In the genomic region with DNA sequence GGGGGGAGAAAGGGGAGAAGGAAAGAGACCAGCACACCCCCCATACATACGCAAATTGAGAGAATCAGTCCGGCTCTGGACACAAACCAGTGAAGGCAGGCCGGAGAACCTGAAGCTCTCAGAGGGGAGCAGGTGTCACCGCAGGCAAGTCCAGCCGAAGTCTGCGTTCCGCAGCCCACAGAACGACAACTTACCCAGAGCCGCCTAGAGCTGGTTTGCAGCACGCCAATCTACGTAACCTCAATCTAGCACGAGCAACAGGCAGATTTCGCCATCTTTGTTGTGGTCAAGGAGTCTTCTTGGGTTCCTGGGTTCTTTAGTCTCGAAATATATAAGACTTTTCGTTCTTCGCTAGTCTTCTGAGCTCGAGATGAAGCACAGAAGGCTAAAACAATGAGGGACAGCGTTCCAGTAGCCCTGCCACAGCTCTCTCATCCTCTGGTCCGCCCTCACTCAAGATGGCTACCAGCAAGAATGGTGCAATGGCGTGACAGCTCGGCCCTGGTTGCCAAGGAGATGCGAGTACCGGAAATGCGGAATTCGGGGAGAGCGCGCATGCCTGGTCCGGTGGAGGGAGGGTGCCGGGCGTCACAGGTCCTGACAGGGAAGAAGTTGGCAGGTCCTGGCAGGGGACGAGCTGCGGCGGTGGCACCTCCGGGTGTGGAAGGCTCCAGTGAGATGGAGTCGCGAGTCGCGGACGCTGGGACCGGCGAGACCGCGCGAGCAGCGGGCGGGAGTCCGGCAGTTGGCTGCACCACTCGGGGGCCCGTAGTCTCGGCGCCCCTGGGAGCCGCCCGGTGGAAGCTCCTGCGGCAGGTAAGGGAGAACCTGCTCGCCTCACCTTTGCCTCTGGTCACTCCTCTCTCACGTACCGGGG, we compare ENCODE assay signal across 8 cellular contexts. TPM values are rescaled to one million over a fixed set of nuclear protein-coding genes. Genes with fewer than 3 reads are reported as not detected.
DNase-seq lines count a peak whose midpoint lies in the region; ATAC-seq and TF ChIP-seq lines count a peak whose summit lies in the region.

CAMKMT (plus strand) TSS at position 618 of the 877 bp plus-strand sequence.
PREPL (minus strand) TSS at position 165 of the 877 bp plus-strand sequence. CDS start 15,152 bp downstream, outside the sequence.

- H3K9me3 ChIP-seq in adipocyte (ENCODE audit: control insufficient read depth, low read length) (no peaks in the 10 kb centered on the region), trophoblast cell (ENCODE audit: insufficient read depth, low read depth, low read length) (no peaks in the 10 kb centered on the region), transverse colon (no peaks in the 10 kb centered on the region)

- peak within 1 kb of the TSS; percentile 42 for H3K4ac ChIP-seq in trophoblast cell (ENCODE audit: low read depth, low read length)

- H4K12ac ChIP-seq in trophoblast cell (ENCODE audit: low read depth, low read length), result peak within 1 kb of the TSS; percentile 63

- H3K23ac ChIP-seq in trophoblast cell (ENCODE audit: low read length), result no peak within 1 kb of the TSS

- peak within 1 kb of the TSS; percentile 76 for H3K14ac ChIP-seq in trophoblast cell (ENCODE audit: low read length)

- peak within 1 kb of the TSS; percentile 94 for H3K9ac ChIP-seq in adipocyte (ENCODE audit: low read length)
- H3K9ac ChIP-seq in trophoblast cell (ENCODE audit: low read length), result peak within 1 kb of the TSS; percentile 24

- no peaks in the 10 kb centered on the region for H3K27me3 ChIP-seq in adipocyte (replicated peaks; ENCODE audit: control insufficient read depth, insufficient read depth, low read length)
- H3K27me3 ChIP-seq in trophoblast cell (ENCODE audit: insufficient read depth, low read length), result no peaks in the 10 kb centered on the region
- H3K27me3 ChIP-seq in transverse colon, result no peaks in the 10 kb centered on the region

- peak within 1 kb of the TSS; percentile 83 for H4K8ac ChIP-seq in trophoblast cell (ENCODE audit: low read depth, low read length)

- peak; percentile 88 for ATAC-seq in HG02798 (IDR thresholded peaks at IDR 0.05; ENCODE audit: poor library complexity, unreplicated experiment)

- peak within 1 kb of the TSS; percentile 92 for H2BK5ac ChIP-seq in trophoblast cell (ENCODE audit: low read depth, low read length, poor library complexity)

- intact Hi-C loops in cardiac septum (cut with DNase I), result loop anchor here (2.0 to 5.0 kb wide), 2 partner anchors 37 to 194 kb away; partner anchors contain the start of gene PPM1B
- intact Hi-C loops in transverse colon (cut with DNase I; ENCODE audit: low total_unique reads), result no loop called here

- H3K27ac ChIP-seq in trophoblast cell (ENCODE audit: low read depth, low read length), result peak within 1 kb of the TSS; percentile 63
- H3K27ac ChIP-seq in transverse colon, result peak within 1 kb of the TSS; percentile 89 to 95 (median 94)

- no peak within 1 kb of the TSS for H2BK12ac ChIP-seq in trophoblast cell (ENCODE audit: low read length)

- peak within 1 kb of the TSS; percentile 22 for H3K18ac ChIP-seq in trophoblast cell (ENCODE audit: low read length)

- in situ Hi-C loops in transverse colon (cut with MboI; ENCODE audit: low pct_ligation_motif_present in 1 of 4, low pct_unique_long_range_greater_than_20kb in 1 of 4, low sequenced_read_pairs in 3 of 4), result no loop called here

- H2AFZ ChIP-seq in trophoblast cell (ENCODE audit: insufficient read depth, low read length, poor library complexity), result peak within 1 kb of the TSS; percentile 73

- no CpG with 5 or more reads among the region's 57 CpGs for WGBS in trophoblast cell (ENCODE audit: extremely low coverage, insufficient coverage, insufficient read length)
- 0% methylated on average over 3 to 57 of the region's 57 CpGs for WGBS in transverse colon (ENCODE audit: low coverage in 1 of 2), 2 donors

- DNase-seq in NCI-H1436 (lab: John Stamatoyannopoulos, UW) (peak; percentile 96), T follicular helper cell (ENCODE audit: low read depth) (peak; percentile 97), adipocyte (ENCODE audit: low read depth) (peak; percentile 99), cardiac septum (ENCODE audit: low spot score) (peak; percentile 100), trophoblast cell (peak; percentile 94 to 99), transverse colon (peak; percentile 99)

- H4K91ac ChIP-seq in trophoblast cell (ENCODE audit: low read depth, low read length), result peak within 1 kb of the TSS; percentile 78

- H3K36me3 ChIP-seq in adipocyte (ENCODE audit: control insufficient read depth, insufficient read depth, low read length, severe bottlenecking) (no peaks in the 10 kb centered on the region), trophoblast cell (ENCODE audit: control insufficient read depth in 1 of 2, insufficient read depth in 2 of 2, low read length in 2 of 2) (peaks cover 0 to 2% of the 10 kb centered on the region in 2 experiments), transverse colon (no peaks in the 10 kb centered on the region)

- no peak for TF ChIP-seq EP300 in transverse colon (IDR thresholded peaks at IDR 0.05; ENCODE audit: low read depth)

- H2AK5ac ChIP-seq in trophoblast cell (ENCODE audit: low read length), result no peak within 1 kb of the TSS

- TF ChIP-seq CTCF in GM12875 (IDR thresholded peaks at IDR 0.05; ENCODE audit: borderline replicate concordance, insufficient read depth, low read depth, low read length) (no peak), transverse colon (IDR thresholded peaks at IDR 0.05) (peak in 2 of 5 experiments; percentile 12 to 24)

- H3K4me1 ChIP-seq in adipocyte (ENCODE audit: control insufficient read depth, insufficient read depth, low read length) (peaks cover 15% of the 10 kb centered on the region), trophoblast cell (ENCODE audit: control insufficient read depth in 1 of 2, insufficient read depth in 2 of 2, low read length in 2 of 2) (peaks cover 0 to 2% of the 10 kb centered on the region in 2 experiments), transverse colon (peaks cover 10 to 33% (median 17%) of the 10 kb centered on the region in 4 donors)

- peak within 1 kb of the TSS; percentile 83 for H3K4me2 ChIP-seq in trophoblast cell (ENCODE audit: low read length)

- TF ChIP-seq POLR2A in transverse colon (IDR thresholded peaks at IDR 0.05), result peak; percentile 75

- no peaks in the 10 kb centered on the region for H3K79me2 ChIP-seq in trophoblast cell (ENCODE audit: control insufficient read depth, insufficient read depth, low read length, poor library complexity)

- peak within 1 kb of the TSS; percentile 62 for H2BK120ac ChIP-seq in trophoblast cell (ENCODE audit: insufficient read depth, low read length, poor library complexity)

- H3K4me3 ChIP-seq in GM12875 (ENCODE audit: low read depth, low read length) (peak within 1 kb of the TSS; percentile 77), adipocyte (ENCODE audit: low read length) (peak within 1 kb of the TSS; percentile 96), trophoblast cell (ENCODE audit: low read depth, low read length) (peak within 1 kb of the TSS; percentile 85), transverse colon (peak within 1 kb of the TSS; percentile 76 to 94 (median 85))

- peaks cover 10% of the 10 kb centered on the region for H3K79me1 ChIP-seq in trophoblast cell (ENCODE audit: low read length)

RNA-seq across cellular contexts. Expression of gene CAMKMT, which starts in this region (rescaled TPM):
- total RNA-seq in cardiac septum (5.6 TPM), transverse colon (10 to 100 TPM in 3 of 4 donors, 1 to 10 TPM in 1; 4.5 to 57.9 (median 15.4) TPM)
- 5.9 and 6.0 TPM in 2 replicates for polyA plus RNA-seq in trophoblast cell (2013)

RNA-seq across cellular contexts. Expression of gene PREPL, which starts in this region (rescaled TPM):
- 82.1 TPM for total RNA-seq in cardiac septum
- polyA plus RNA-seq in trophoblast cell (2013), result 25.8 and 26.0 TPM in 2 replicates
- total RNA-seq in transverse colon, result 10 to 100 TPM; 29.2 to 55.9 (median 32.4) TPM

Comparison
In these comparisons a context has a peak if more than half of its experiments do, and no peak if none do; other contexts are left out.
1. Peak in every context shown above with its lines: DNase-seq, ATAC-seq, H3K4me3 ChIP-seq and H3K27ac ChIP-seq.